Comparison of ENCODE assay signal across 1 cellular context in genomic region chr12:109759076-109759420, GRCh38.
TF ChIP-seq lines count a peak whose summit lies in the region.

No MANE protein-coding gene starts in this region.

TF ChIP-seq in HepG2, 621 proteins besides CTCF, POLR2A, EP300 and RAD21:
- TF ChIP-seq, protein P1, sequence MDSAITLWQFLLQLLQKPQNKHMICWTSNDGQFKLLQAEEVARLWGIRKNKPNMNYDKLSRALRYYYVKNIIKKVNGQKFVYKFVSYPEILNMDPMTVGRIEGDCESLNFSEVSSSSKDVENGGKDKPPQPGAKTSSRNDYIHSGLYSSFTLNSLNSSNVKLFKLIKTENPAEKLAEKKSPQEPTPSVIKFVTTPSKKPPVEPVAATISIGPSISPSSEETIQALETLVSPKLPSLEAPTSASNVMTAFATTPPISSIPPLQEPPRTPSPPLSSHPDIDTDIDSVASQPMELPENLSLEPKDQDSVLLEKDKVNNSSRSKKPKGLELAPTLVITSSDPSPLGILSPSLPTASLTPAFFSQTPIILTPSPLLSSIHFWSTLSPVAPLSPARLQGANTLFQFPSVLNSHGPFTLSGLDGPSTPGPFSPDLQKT (CRISPR knock-in tag; IDR thresholded peaks at IDR 0.05; ENCODE audit: borderline replicate concordance): no peak
- TF ChIP-seq ARHGAP35 (CRISPR knock-in tag; IDR thresholded peaks at IDR 0.05; ENCODE audit: borderline replicate concordance) (no peak), FOXC1 (CRISPR knock-in tag; IDR thresholded peaks at IDR 0.05; ENCODE audit: borderline replicate concordance) (no peak), MLLT10 (CRISPR knock-in tag; IDR thresholded peaks at IDR 0.05) (no peak), SRF (IDR thresholded peaks at IDR 0.05; ENCODE audit: low read depth, low read length) (no peak), PTBP1 (IDR thresholded peaks at IDR 0.05; ENCODE audit: low read depth, low read length, poor library complexity, severe bottlenecking) (no peak), ZSCAN9 (CRISPR knock-in tag; IDR thresholded peaks at IDR 0.05; ENCODE audit: borderline replicate concordance) (no peak), ZNF543 (CRISPR knock-in tag; IDR thresholded peaks at IDR 0.05) (no peak), ATRX (CRISPR knock-in tag; IDR thresholded peaks at IDR 0.05; ENCODE audit: borderline replicate concordance) (no peak), TEAD2 (CRISPR knock-in tag; IDR thresholded peaks at IDR 0.05) (no peak), NCOR1 (IDR thresholded peaks at IDR 0.05; ENCODE audit: borderline replicate concordance, low read length) (no peak)
- TF ChIP-seq, protein P2, sequence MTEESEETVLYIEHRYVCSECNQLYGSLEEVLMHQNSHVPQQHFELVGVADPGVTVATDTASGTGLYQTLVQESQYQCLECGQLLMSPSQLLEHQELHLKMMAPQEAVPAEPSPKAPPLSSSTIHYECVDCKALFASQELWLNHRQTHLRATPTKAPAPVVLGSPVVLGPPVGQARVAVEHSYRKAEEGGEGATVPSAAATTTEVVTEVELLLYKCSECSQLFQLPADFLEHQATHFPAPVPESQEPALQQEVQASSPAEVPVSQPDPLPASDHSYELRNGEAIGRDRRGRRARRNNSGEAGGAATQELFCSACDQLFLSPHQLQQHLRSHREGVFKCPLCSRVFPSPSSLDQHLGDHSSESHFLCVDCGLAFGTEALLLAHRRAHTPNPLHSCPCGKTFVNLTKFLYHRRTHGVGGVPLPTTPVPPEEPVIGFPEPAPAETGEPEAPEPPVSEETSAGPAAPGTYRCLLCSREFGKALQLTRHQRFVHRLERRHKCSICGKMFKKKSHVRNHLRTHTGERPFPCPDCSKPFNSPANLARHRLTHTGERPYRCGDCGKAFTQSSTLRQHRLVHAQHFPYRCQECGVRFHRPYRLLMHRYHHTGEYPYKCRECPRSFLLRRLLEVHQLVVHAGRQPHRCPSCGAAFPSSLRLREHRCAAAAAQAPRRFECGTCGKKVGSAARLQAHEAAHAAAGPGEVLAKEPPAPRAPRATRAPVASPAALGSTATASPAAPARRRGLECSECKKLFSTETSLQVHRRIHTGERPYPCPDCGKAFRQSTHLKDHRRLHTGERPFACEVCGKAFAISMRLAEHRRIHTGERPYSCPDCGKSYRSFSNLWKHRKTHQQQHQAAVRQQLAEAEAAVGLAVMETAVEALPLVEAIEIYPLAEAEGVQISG (CRISPR knock-in tag; IDR thresholded peaks at IDR 0.05): no peak
- TF ChIP-seq, protein P3, sequence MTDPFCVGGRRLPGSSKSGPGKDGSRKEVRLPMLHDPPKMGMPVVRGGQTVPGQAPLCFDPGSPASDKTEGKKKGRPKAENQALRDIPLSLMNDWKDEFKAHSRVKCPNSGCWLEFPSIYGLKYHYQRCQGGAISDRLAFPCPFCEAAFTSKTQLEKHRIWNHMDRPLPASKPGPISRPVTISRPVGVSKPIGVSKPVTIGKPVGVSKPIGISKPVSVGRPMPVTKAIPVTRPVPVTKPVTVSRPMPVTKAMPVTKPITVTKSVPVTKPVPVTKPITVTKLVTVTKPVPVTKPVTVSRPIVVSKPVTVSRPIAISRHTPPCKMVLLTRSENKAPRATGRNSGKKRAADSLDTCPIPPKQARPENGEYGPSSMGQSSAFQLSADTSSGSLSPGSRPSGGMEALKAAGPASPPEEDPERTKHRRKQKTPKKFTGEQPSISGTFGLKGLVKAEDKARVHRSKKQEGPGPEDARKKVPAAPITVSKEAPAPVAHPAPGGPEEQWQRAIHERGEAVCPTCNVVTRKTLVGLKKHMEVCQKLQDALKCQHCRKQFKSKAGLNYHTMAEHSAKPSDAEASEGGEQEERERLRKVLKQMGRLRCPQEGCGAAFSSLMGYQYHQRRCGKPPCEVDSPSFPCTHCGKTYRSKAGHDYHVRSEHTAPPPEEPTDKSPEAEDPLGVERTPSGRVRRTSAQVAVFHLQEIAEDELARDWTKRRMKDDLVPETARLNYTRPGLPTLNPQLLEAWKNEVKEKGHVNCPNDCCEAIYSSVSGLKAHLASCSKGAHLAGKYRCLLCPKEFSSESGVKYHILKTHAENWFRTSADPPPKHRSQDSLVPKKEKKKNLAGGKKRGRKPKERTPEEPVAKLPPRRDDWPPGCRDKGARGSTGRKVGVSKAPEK (CRISPR knock-in tag; IDR thresholded peaks at IDR 0.05; ENCODE audit: borderline replicate concordance): no peak
TF ChIP-seq in HepG2: peak in this region for 0.
